Comparison of ENCODE assay signal across 9 cellular contexts in the genomic region with DNA sequence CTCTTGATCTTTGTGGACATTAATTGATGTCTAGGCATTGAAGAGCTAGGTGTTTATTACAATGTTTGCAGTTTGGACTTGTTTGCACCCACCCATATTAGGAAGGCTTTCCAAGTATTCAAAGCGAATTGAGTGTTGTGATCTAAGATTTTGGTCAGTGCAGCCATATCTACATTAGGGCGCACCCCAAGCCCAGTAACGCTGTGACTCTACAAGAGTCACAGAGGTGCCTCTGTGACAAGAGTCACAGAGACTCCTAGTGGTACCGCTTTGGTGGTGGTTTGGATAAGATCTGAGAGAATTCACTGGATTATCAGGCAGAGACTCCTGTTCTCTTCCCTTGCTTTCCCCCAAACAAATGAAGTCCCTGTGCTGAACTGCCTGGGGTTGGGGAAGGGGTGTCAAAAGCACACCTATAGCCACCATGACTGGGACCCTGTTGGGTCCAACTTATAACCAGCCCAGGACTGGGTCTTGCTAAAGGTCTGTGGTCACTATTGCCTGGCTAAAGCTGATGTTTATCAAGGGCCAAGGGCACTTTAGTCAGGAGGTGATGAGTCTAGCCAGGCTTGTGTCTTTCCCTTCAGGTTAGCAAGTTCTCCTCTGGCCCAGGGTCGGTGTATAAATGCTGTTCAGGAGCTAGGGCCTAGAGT.
DNase-seq lines count a peak whose midpoint lies in the region; ATAC-seq, FAIRE-seq and TF ChIP-seq lines count a peak whose summit lies in the region.
"Had no signal": no experiment of that assay in that cellular context is flagged by ENCODE, and none has a peak within 500 bp of the region (broad histone marks: within the 10 kb centered on the region; RNA-seq: fewer than 3 reads in every experiment).

No MANE protein-coding gene starts in this region.

- H3K4me1 Mint-ChIP-seq in activated T-cell treated with anti-CD3 and anti-CD28 coated beads, Interleukin-2, amount 50 U/mL, for 72 hours (ENCODE audit: low read depth): no peaks in the 10 kb centered on the region
- no peaks in the 10 kb centered on the region for H3K4me1 Mint-ChIP-seq in activated T-cell treated with anti-CD3 and anti-CD28 coated beads, Interleukin-2, amount 50 U/mL, for 4 hours (ENCODE audit: low read depth)

- no peak overlapping the region for H3K4me3 Mint-ChIP-seq in activated T-cell treated with anti-CD3 and anti-CD28 coated beads, Interleukin-2, amount 50 U/mL, for 72 hours
- H3K4me3 Mint-ChIP-seq in activated T-cell treated with anti-CD3 and anti-CD28 coated beads, Interleukin-2, amount 50 U/mL, for 4 hours: no peak overlapping the region
- H3K4me3 Mint-ChIP-seq: stimulated activated naive CD8-positive, alpha-beta T cell treated with anti-CD3 and anti-CD28 coated beads, Interleukin-15, Interleukin-2, amounts not matched to agents 100 ng/mL and 50 ng/mL, for 24 hours had no signal

- TF ChIP-seq CTCF in Peyer's patch (IDR thresholded peaks at IDR 0.05): peak in 4 of 6 experiments; percentile 7 to 63 (median 60)
- TF ChIP-seq CTCF in fibroblast of mammary gland (conservative IDR thresholded peaks at IDR 0.05; ENCODE audit: control insufficient read depth, insufficient read depth, low read depth, low read length): peak; percentile 39

- 17 to 21% (median 19%) methylated on average over 5 of the region's 5 CpGs for WGBS in small intestine, 3 donors

- peaks cover 0 to 1% of the 10 kb centered on the region in 2 donors for H3K9me3 Mint-ChIP-seq in activated T-cell treated with anti-CD3 and anti-CD28 coated beads, Interleukin-2, amount 50 U/mL, for 72 hours
- H3K9me3 Mint-ChIP-seq in activated T-cell treated with anti-CD3 and anti-CD28 coated beads, Interleukin-2, amount 50 U/mL, for 4 hours: no peaks in the 10 kb centered on the region

- no peak for FAIRE-seq in small intestine (lab: Jason Lieb, UNC)

- no peak overlapping the region for H3K27ac ChIP-seq in Peyer's patch
- H3K27ac ChIP-seq in small intestine (ENCODE audit: low read depth in 1 of 2, low read length in 1 of 2): no peak overlapping the region

- H3K4me1 ChIP-seq in Peyer's patch (no peaks in the 10 kb centered on the region), small intestine (ENCODE audit: control insufficient read depth in 2 of 2, insufficient read depth in 1 of 2, low read depth in 1 of 2, low read length in 1 of 2) (no peaks in the 10 kb centered on the region)

- H3K4me3 ChIP-seq in Peyer's patch: no peak overlapping the region
- H3K4me3 ChIP-seq in fibroblast of mammary gland (ENCODE audit: control insufficient read depth, low read depth, low read length): no peak overlapping the region
- H3K4me3 ChIP-seq in small intestine (ENCODE audit: low read depth in 1 of 2, low read length in 2 of 2): no peak overlapping the region

- H3K27me3 ChIP-seq in Peyer's patch: no peaks in the 10 kb centered on the region
- no peaks in the 10 kb centered on the region for H3K27me3 ChIP-seq in small intestine (ENCODE audit: control insufficient read depth in 2 of 2, insufficient read depth in 2 of 2, low read length in 2 of 2)

- H3K36me3 ChIP-seq in Peyer's patch: no peaks in the 10 kb centered on the region
- no peaks in the 10 kb centered on the region for H3K36me3 ChIP-seq in small intestine (ENCODE audit: control insufficient read depth in 2 of 2, insufficient read depth in 2 of 2, low read length in 2 of 2)

- no peaks in the 10 kb centered on the region for H3K27me3 Mint-ChIP-seq in activated T-cell treated with anti-CD3 and anti-CD28 coated beads, Interleukin-2, amount 50 U/mL, for 72 hours (ENCODE audit: low read depth)
- no peaks in the 10 kb centered on the region for H3K27me3 Mint-ChIP-seq in activated T-cell treated with anti-CD3 and anti-CD28 coated beads, Interleukin-2, amount 50 U/mL, for 4 hours (ENCODE audit: low read depth)
- H3K27me3 Mint-ChIP-seq: stimulated activated naive CD8-positive, alpha-beta T cell treated with anti-CD3 and anti-CD28 coated beads, Interleukin-15, Interleukin-2, amounts not matched to agents 100 ng/mL and 50 ng/mL, for 24 hours had no signal

- H3K9me3 ChIP-seq in Peyer's patch: no peaks in the 10 kb centered on the region
- H3K9me3 ChIP-seq in small intestine (ENCODE audit: control insufficient read depth, low read depth): no peaks in the 10 kb centered on the region

- peak; percentile 58 to 59 for ATAC-seq in activated T-cell treated with anti-CD3 and anti-CD28 coated beads, Interleukin-2, amount 50 U/mL, for 72 hours (replicated peaks in 1 of 2)
- no peak for ATAC-seq in activated T-cell treated with anti-CD3 and anti-CD28 coated beads, Interleukin-2, amount 50 U/mL, for 4 hours
- ATAC-seq in GM21515 (IDR thresholded peaks at IDR 0.05; ENCODE audit: unreplicated experiment) (peak; percentile 93), HG03521 (IDR thresholded peaks at IDR 0.05; ENCODE audit: unreplicated experiment) (peak; percentile 92)

- no peak for TF ChIP-seq POLR2A in Peyer's patch (IDR thresholded peaks at IDR 0.05)

- H3K36me3 Mint-ChIP-seq in activated T-cell treated with anti-CD3 and anti-CD28 coated beads, Interleukin-2, amount 50 U/mL, for 72 hours (ENCODE audit: insufficient read depth in 2 of 2): no peaks in the 10 kb centered on the region
- no peaks in the 10 kb centered on the region for H3K36me3 Mint-ChIP-seq in activated T-cell treated with anti-CD3 and anti-CD28 coated beads, Interleukin-2, amount 50 U/mL, for 4 hours (ENCODE audit: insufficient read depth)

- DNase-seq in activated T-cell treated with anti-CD3 and anti-CD28 coated beads, Interleukin-2, amount 50 U/mL, for 72 hours: peak; percentile 4 to 12
- DNase-seq in activated T-cell treated with anti-CD3 and anti-CD28 coated beads, Interleukin-2, amount 50 U/mL, for 4 hours: no peak
- DNase-seq in Peyer's patch: peak in 1 of 3 donors; percentile 45
- DNase-seq in fibroblast of mammary gland (ENCODE audit: low read depth): peak; percentile 40
- DNase-seq in small intestine: peak; percentile 44
- DNase-seq in activated effector memory CD4-positive, alpha-beta T cell treated with anti-CD3 and anti-CD28 coated beads, Interleukin-2, amount 50 U/mL, for 16 hours: no peak

- H3K27ac Mint-ChIP-seq in activated T-cell treated with anti-CD3 and anti-CD28 coated beads, Interleukin-2, amount 50 U/mL, for 72 hours: no peak overlapping the region
- H3K27ac Mint-ChIP-seq: stimulated activated naive CD8-positive, alpha-beta T cell treated with anti-CD3 and anti-CD28 coated beads, Interleukin-15, Interleukin-2, amounts not matched to agents 100 ng/mL and 50 ng/mL, for 24 hours had no signal

Comparison
In these comparisons a context has a peak if more than half of its experiments do, and no peak if none do; other contexts are left out.
1. ATAC-seq: peak in activated T-cell treated with anti-CD3 and anti-CD28 coated beads, Interleukin-2, amount 50 U/mL, for 72 hours (2 of 2), GM21515 (single experiment) and HG03521 (single experiment); none in activated T-cell treated with anti-CD3 and anti-CD28 coated beads, Interleukin-2, amount 50 U/mL, for 4 hours (0 of 2).
2. DNase-seq: peak in activated T-cell treated with anti-CD3 and anti-CD28 coated beads, Interleukin-2, amount 50 U/mL, for 72 hours (2 of 2), fibroblast of mammary gland (single experiment) and small intestine (single experiment); none in activated T-cell treated with anti-CD3 and anti-CD28 coated beads, Interleukin-2, amount 50 U/mL, for 4 hours (single experiment) and activated effector memory CD4-positive, alpha-beta T cell treated with anti-CD3 and anti-CD28 coated beads, Interleukin-2, amount 50 U/mL, for 16 hours (single experiment).